15 cellular contexts compared by ENCODE assay signal in genomic region chr13:29801737-29802305, GRCh38. TPM values are rescaled to one million over a fixed set of nuclear protein-coding genes. Genes with fewer than 3 reads are reported as not detected.
DNase-seq lines count a peak whose midpoint lies in the region; ATAC-seq, FAIRE-seq and TF ChIP-seq lines count a peak whose summit lies in the region.
"Had no signal": no experiment of that assay in that cellular context is flagged by ENCODE, and none has a peak within 500 bp of the region (broad histone marks: within the 10 kb centered on the region; RNA-seq: fewer than 3 reads in every experiment).

No MANE protein-coding gene starts in this region.

- peaks cover 4% of the 10 kb centered on the region for H3K36me3 Mint-ChIP-seq in neural progenitor cell
- no peaks in the 10 kb centered on the region for H3K36me3 Mint-ChIP-seq in natural killer cell treated with Interleukin-12 subunit alpha and Interleukin-12 subunit beta and Interleukin-15 and Interleukin-18, amount 100 ng/mL, for 72 hours

- peak overlapping the region; percentile 80 for H2BK5ac ChIP-seq in H1 (ENCODE audit: low read depth, low read length)

- H3K27ac Mint-ChIP-seq in neural progenitor cell, result no peak overlapping the region
- H3K27ac Mint-ChIP-seq in natural killer cell treated with Interleukin-12 subunit alpha and Interleukin-12 subunit beta and Interleukin-15 and Interleukin-18, amount 100 ng/mL, for 72 hours, result no peak overlapping the region
- H3K27ac Mint-ChIP-seq: activated T-helper 2 cell treated with anti-CD3 and anti-CD28 coated beads, Interferon-gamma antibody, Interleukin-2, Interleukin-4, amounts not matched to agents 10 μg/mL and 5 μg/mL and 100 μg/mL, durations not matched to agents 14 hours and 24 hours and 36 hours; brain had no signal

- FAIRE-seq in H1 (lab: Jason Lieb, UNC) (no peak), small intestine (lab: Jason Lieb, UNC) (no peak)

- no peak overlapping the region for H4K8ac ChIP-seq in H1 (ENCODE audit: extremely low read depth, insufficient read depth, low read length)

- no peaks in the 10 kb centered on the region for H3K9me3 Mint-ChIP-seq in neural progenitor cell
- H3K9me3 Mint-ChIP-seq in natural killer cell treated with Interleukin-12 subunit alpha and Interleukin-12 subunit beta and Interleukin-15 and Interleukin-18, amount 100 ng/mL, for 72 hours, result no peaks in the 10 kb centered on the region
- H3K9me3 Mint-ChIP-seq: activated T-helper 2 cell treated with anti-CD3 and anti-CD28 coated beads, Interferon-gamma antibody, Interleukin-2, Interleukin-4, amounts not matched to agents 10 μg/mL and 5 μg/mL and 100 μg/mL, durations not matched to agents 14 hours and 24 hours and 36 hours; brain had no signal

- H3K9me3 ChIP-seq in H1 (ENCODE audit: insufficient read depth in 2 of 2, low read depth in 1 of 2, low read length in 1 of 2), result no peaks in the 10 kb centered on the region
- H3K9me3 ChIP-seq in neural progenitor cell (ENCODE audit: low read depth), result no peaks in the 10 kb centered on the region
- no peaks in the 10 kb centered on the region for H3K9me3 ChIP-seq in small intestine (ENCODE audit: control insufficient read depth, low read depth)
- H3K9me3 ChIP-seq: stomach had no signal

- no peaks in the 10 kb centered on the region for H3K79me1 ChIP-seq in H1 (ENCODE audit: low read depth, low read length)

- POLR2A ChIA-PET in H1 (lab: Charles Lee; ENCODE audit: partially characterized antibody), result no interaction called here

- no peak overlapping the region for H2BK20ac ChIP-seq in H1 (ENCODE audit: low read length)

- 87% methylated on average over 4 of the region's 4 CpGs; no CpG with 5 or more reads in 1 of the 2 experiments for WGBS in H1 (ENCODE audit: extremely low coverage in 1 of 2, insufficient coverage in 1 of 2, insufficient read length in 1 of 2, insufficient replicate concordance in 2 of 2, low coverage in 1 of 2, low lambda C conversion rate in 2 of 2, missing lambda C conversion rate in 1 of 2), 2 experiments
- 89 to 94% (median 90%) methylated on average over 4 of the region's 4 CpGs for WGBS in small intestine, 3 donors

- no peak for TF ChIP-seq POLR2A in H1 (IDR thresholded peaks at IDR 0.05; ENCODE audit: control extremely low read depth in 1 of 2, low read depth in 2 of 2, low read length in 2 of 2)

- H2BK12ac ChIP-seq in H1 (ENCODE audit: low read depth, low read length), result peak overlapping the region; percentile 23; the same call in 1 of the 2 replicates

- H3K4me3 ChIP-seq in GM12865 (ENCODE audit: low read depth, low read length) (no peak overlapping the region), H1 (ENCODE audit: extremely low read depth in 1 of 4, insufficient read depth in 2 of 4, low read depth in 3 of 4, low read length in 4 of 4) (no peak overlapping the region), neural progenitor cell (no peak overlapping the region), small intestine (ENCODE audit: low read depth in 1 of 2, low read length in 2 of 2) (no peak overlapping the region)
- H3K4me3 ChIP-seq: stomach had no signal

- CTCF ChIA-PET in H1 (lab: Charles Lee; ENCODE audit: partially characterized antibody), result interaction anchor here (1.5 to 2.5 kb wide), 3 partner anchors 31 to 159 kb away, joined by 4 to 10 read pairs (median 7); no protein-coding TSS in a partner anchor

- H3K4me1 ChIP-seq in H1 (replicated peaks in 1 of 4; ENCODE audit: control insufficient read depth in 3 of 4, insufficient read depth in 4 of 4, low read length in 3 of 4), result peaks cover 0 to 9% (median under 1%) of the 10 kb centered on the region in 4 experiments; a peak in 2 of 7 replicates
- peaks cover 7% of the 10 kb centered on the region for H3K4me1 ChIP-seq in neural progenitor cell
- peaks cover 0 to 4% of the 10 kb centered on the region in 2 donors for H3K4me1 ChIP-seq in small intestine (ENCODE audit: control insufficient read depth in 2 of 2, insufficient read depth in 1 of 2, low read depth in 1 of 2, low read length in 1 of 2)

- H3K18ac ChIP-seq in H1 (ENCODE audit: extremely low read depth, low read length), result peak overlapping the region; percentile 5; the same call in 1 of the 2 replicates

- H3K27ac ChIP-seq in H1 (ENCODE audit: low read depth, low read length) (no peak overlapping the region), neural progenitor cell (no peak overlapping the region), small intestine (ENCODE audit: low read depth in 1 of 2, low read length in 1 of 2) (no peak overlapping the region)
- H3K27ac ChIP-seq: epithelial cell of prostate, stomach had no signal

- intact Hi-C loops in Right ventricle myocardium inferior (cut with DNase I), result no loop called here

- H3K36me3 ChIP-seq in H1 (ENCODE audit: control insufficient read depth in 2 of 4, insufficient read depth in 4 of 4, low read length in 3 of 4), result no peaks in the 10 kb centered on the region
- no peaks in the 10 kb centered on the region for H3K36me3 ChIP-seq in neural progenitor cell
- no peaks in the 10 kb centered on the region for H3K36me3 ChIP-seq in small intestine (ENCODE audit: control insufficient read depth in 2 of 2, insufficient read depth in 2 of 2, low read length in 2 of 2)
- H3K36me3 ChIP-seq: stomach had no signal

- no peak overlapping the region for H3K9ac ChIP-seq in H1 (replicated peaks in 1 of 4; ENCODE audit: extremely low read depth in 1 of 4, low read depth in 3 of 4, low read length in 3 of 4)
- H3K9ac ChIP-seq in neural progenitor cell, result no peak overlapping the region

- no peaks in the 10 kb centered on the region for H3K23me2 ChIP-seq in H1 (ENCODE audit: low read depth, low read length)

- H3K4me2 ChIP-seq in H1 (ENCODE audit: insufficient read depth in 1 of 2, low read depth in 2 of 2, low read length in 2 of 2) (no peak overlapping the region), neural progenitor cell (peak overlapping the region; percentile 41)

- H4K20me1 ChIP-seq in H1 (replicated peaks in 1 of 2; ENCODE audit: control insufficient read depth in 1 of 2, insufficient read depth in 2 of 2, low read length in 2 of 2), result peaks cover 2 to 4% of the 10 kb centered on the region in 2 experiments
- H4K20me1 ChIP-seq in neural progenitor cell (ENCODE audit: low read depth), result peaks cover 4% of the 10 kb centered on the region

- H4K5ac ChIP-seq in H1 (ENCODE audit: insufficient read length, low read depth, low read length), result no peak overlapping the region

- peaks cover 8% of the 10 kb centered on the region for H3K4me1 Mint-ChIP-seq in neural progenitor cell
- H3K4me1 Mint-ChIP-seq in natural killer cell treated with Interleukin-12 subunit alpha and Interleukin-12 subunit beta and Interleukin-15 and Interleukin-18, amount 100 ng/mL, for 72 hours (ENCODE audit: low read depth in 2 of 2), result peaks cover 20% of the 10 kb centered on the region in 2 donors

- H3K27me3 ChIP-seq in H1 (replicated peaks in 1 of 4; ENCODE audit: control insufficient read depth in 3 of 4, extremely low read depth in 1 of 4, insufficient read depth in 3 of 4, low read length in 3 of 4) (no peaks in the 10 kb centered on the region), neural progenitor cell (no peaks in the 10 kb centered on the region), small intestine (ENCODE audit: control insufficient read depth in 2 of 2, insufficient read depth in 2 of 2, low read length in 2 of 2) (no peaks in the 10 kb centered on the region)
- H3K27me3 ChIP-seq: stomach had no signal

- no peak overlapping the region for H2BK120ac ChIP-seq in H1 (replicated peaks; ENCODE audit: low read depth, low read length)

- H4K91ac ChIP-seq in H1 (replicated peaks; ENCODE audit: insufficient read length, low read length), result no peak overlapping the region

- no peak overlapping the region for H3K4ac ChIP-seq in H1 (replicated peaks; ENCODE audit: insufficient read length, low read depth, low read length)

- TF ChIP-seq EP300 in H1 (IDR thresholded peaks at IDR 0.05; ENCODE audit: borderline replicate concordance in 1 of 2, low read depth in 2 of 2, low read length in 2 of 2), result no peak

- no peaks in the 10 kb centered on the region for H3K27me3 Mint-ChIP-seq in neural progenitor cell (ENCODE audit: insufficient read depth, low read depth)
- no peaks in the 10 kb centered on the region for H3K27me3 Mint-ChIP-seq in natural killer cell treated with Interleukin-12 subunit alpha and Interleukin-12 subunit beta and Interleukin-15 and Interleukin-18, amount 100 ng/mL, for 72 hours
- H3K27me3 Mint-ChIP-seq: brain had no signal

- H3F3A ChIP-seq in neural progenitor cell (ENCODE audit: low read depth), result no peaks in the 10 kb centered on the region

- H3K56ac ChIP-seq in H1 (replicated peaks; ENCODE audit: insufficient read length, low read depth, low read length), result no peak overlapping the region

- H3K79me2 ChIP-seq in H1 (ENCODE audit: control insufficient read depth in 1 of 2, insufficient read depth in 2 of 2, low read length in 2 of 2) (peaks cover 0 to 84% of the 10 kb centered on the region in 2 experiments; a peak in 2 of 4 replicates), neural progenitor cell (ENCODE audit: low read depth) (peaks cover 93% of the 10 kb centered on the region)

- H3K23ac ChIP-seq in H1 (ENCODE audit: insufficient read length), result no peak overlapping the region

- peak in 1 of 2 experiments; percentile 47; a peak in 2 of 4 replicates for TF ChIP-seq RAD21 in H1 (IDR thresholded peaks at IDR 0.05 in 1 of 2, conservative IDR thresholded peaks at IDR 0.05 in 1 of 2; ENCODE audit: low read depth in 2 of 2, low read length in 2 of 2)

- no peak overlapping the region for H3K14ac ChIP-seq in H1 (ENCODE audit: insufficient read length)

- DNase-seq in GM12865 (ENCODE audit: low read depth) (peak; percentile 27), NOMO-1 treated with DMSO at 0.1 percent for 48 hours (lab: John Stamatoyannopoulos, UW; ENCODE audit: unreplicated experiment) (peak; percentile 86), H1 (ENCODE audit: low read depth in 1 of 2, low spot score in 2 of 2) (no peak), neural progenitor cell (ENCODE audit: low spot score) (no peak), Right ventricle myocardium inferior (ENCODE audit: missing footprints) (no peak), small intestine (no peak)
- no peak for DNase-seq in effector CD8-positive, alpha-beta T cell (lab: John Stamatoyannopoulos, UW)
- DNase-seq in natural killer cell treated with Interleukin-12 subunit alpha and Interleukin-12 subunit beta and Interleukin-15 and Interleukin-18, amount 100 ng/mL, for 72 hours (ENCODE audit: low spot score), result no peak
- DNase-seq: C1 segment of cervical spinal cord; GOT3; stimulated activated CD4-positive, alpha-beta T cell treated with anti-CD3 and anti-CD28 coated beads, Interleukin-4, amount 100 ng/mL, for 4 hours; stomach had no signal

- H2BK15ac ChIP-seq in H1 (ENCODE audit: low read length), result no peak overlapping the region

- no peak overlapping the region for H3K4me3 Mint-ChIP-seq in neural progenitor cell
- H3K4me3 Mint-ChIP-seq in natural killer cell treated with Interleukin-12 subunit alpha and Interleukin-12 subunit beta and Interleukin-15 and Interleukin-18, amount 100 ng/mL, for 72 hours, result no peak overlapping the region
- H3K4me3 Mint-ChIP-seq: brain had no signal

- TF ChIP-seq CTCF in GM12865 (IDR thresholded peaks at IDR 0.05; ENCODE audit: insufficient read depth, low read depth, low read length, missing control alignments) (peak; percentile 4), H1 (IDR thresholded peaks at IDR 0.05; ENCODE audit: control extremely low read depth in 1 of 3, insufficient read depth in 1 of 3, low read depth in 1 of 3, low read length in 3 of 3) (peak in 1 of 3 experiments; percentile 8; a peak in 2 of 4 replicates), neural progenitor cell (IDR thresholded peaks at IDR 0.05) (no peak)

- no peak for ATAC-seq in Right ventricle myocardium inferior
- no peak for ATAC-seq in natural killer cell treated with Interleukin-12 subunit alpha and Interleukin-12 subunit beta and Interleukin-15 and Interleukin-18, amount 100 ng/mL, for 72 hours

- no peak overlapping the region for H2AK5ac ChIP-seq in H1 (ENCODE audit: low read depth, low read length)

- H2AFZ ChIP-seq in H1 (ENCODE audit: low read length) (no peak overlapping the region), neural progenitor cell (replicated peaks) (no peak overlapping the region)

RNA-seq across cellular contexts. Expression of gene UBL3, which starts 48.6 kb away (rescaled TPM):
- 15.3 and 16.1 TPM in 2 replicates for total RNA-seq in H1 (2021; fragmentation: NEBNext Ultra II Directional; extraction: Animal tissue kit (Norgen Biotek cat#: 25700))
- polyA plus RNA-seq in H1 (2011; rRNA removed), result 4.3 and 5.3 TPM in 2 replicates
- polyA plus RNA-seq in H1 (2011; cell fraction: cytosol; rRNA removed), result 6.4 TPM
- 5.3 TPM for polyA plus RNA-seq in H1 (2011; cell fraction: nucleus; rRNA removed)
- polyA plus RNA-seq in H1 (2012, experiment 1 of 2), result 5.3 to 12.1 TPM (median 7.2 TPM) in 4 replicates
- polyA plus RNA-seq in H1 (2012, experiment 2 of 2), result 1.1 TPM
- polyA plus RNA-seq in H1 (2013, experiment 1 of 2), result 11.0 TPM
- 9.8 TPM for polyA plus RNA-seq in H1 (2013, experiment 2 of 2)
- 5.7 and 8.0 TPM in 2 replicates for polyA minus RNA-seq in H1 (2011; rRNA and poly(A)+ RNA removed)
- 7.8 TPM for polyA minus RNA-seq in H1 (2011; cell fraction: cytosol; rRNA and poly(A)+ RNA removed)
- 16.9 TPM for polyA minus RNA-seq in H1 (2011; cell fraction: nucleus; rRNA and poly(A)+ RNA removed)
- total RNA-seq in neural progenitor cell (ENCODE audit: low replicate concordance), result 16.9 and 20.0 TPM in 2 replicates
- total RNA-seq in Right ventricle myocardium inferior, result 22.3 TPM
- polyA plus RNA-seq in small intestine, result 10 to 100 TPM; 20.6 to 46.7 (median 45.2) TPM
- 10 to 100 TPM in 1 of 2 donors, 1 to 10 TPM in 1; 7.8 to 10.5 TPM for total RNA-seq in natural killer cell treated with Interleukin-12 subunit alpha and Interleukin-12 subunit beta and Interleukin-15 and Interleukin-18, amount 100 ng/mL, for 72 hours

Comparison
In these comparisons a context has a peak if more than half of its experiments do, and no peak if none do; other contexts are left out.
1. DNase-seq: peak in GM12865 (single experiment) and NOMO-1 treated with DMSO at 0.1 percent for 48 hours (single experiment); none in H1 (0 of 2), neural progenitor cell (single experiment), Right ventricle myocardium inferior (single experiment), small intestine (single experiment), effector CD8-positive, alpha-beta T cell (single experiment) and natural killer cell treated with Interleukin-12 subunit alpha and Interleukin-12 subunit beta and Interleukin-15 and Interleukin-18, amount 100 ng/mL, for 72 hours (single experiment).